In genomic region chr20:36483919-36484808, GRCh38 we compare ENCODE assay signal across 9 cellular contexts. TPM values are rescaled to one million over a fixed set of nuclear protein-coding genes. Genes with fewer than 3 reads are reported as not detected.
DNase-seq lines count a peak whose midpoint lies in the region; ATAC-seq and TF ChIP-seq lines count a peak whose summit lies in the region.
"Had no signal": no experiment of that assay in that cellular context is flagged by ENCODE, and none has a peak within 500 bp of the region (broad histone marks: within the 10 kb centered on the region; RNA-seq: fewer than 3 reads in every experiment).

No MANE protein-coding gene starts in this region.

- no peaks in the 10 kb centered on the region for H3K27me3 ChIP-seq in foreskin keratinocyte

- ATAC-seq in foreskin keratinocyte = peak; percentile 28
- no peak for ATAC-seq in GM18517 (IDR thresholded peaks at IDR 0.05; ENCODE audit: unreplicated experiment)
- ATAC-seq: activated naive CD8-positive, alpha-beta T cell treated with anti-CD3 and anti-CD28 coated beads, Interleukin-2, amount 50 U/mL, for 24 hours had no signal

- H3K27ac ChIP-seq in foreskin keratinocyte = no peak overlapping the region
- peak overlapping the region in 12 of 21 experiments; percentile 5 to 84 (median 50) for H3K27ac ChIP-seq in skin epidermis

- TF ChIP-seq CTCF in foreskin keratinocyte (conservative IDR thresholded peaks at IDR 0.05) = no peak

- H3K4me1 ChIP-seq in foreskin keratinocyte = no peaks in the 10 kb centered on the region

- H3K4me3 ChIP-seq in skin epidermis = no peak overlapping the region

- DNase-seq in DMS 273 (lab: John Stamatoyannopoulos, UW; ENCODE audit: unreplicated experiment) = peak; percentile 30
- no peak for DNase-seq in DMS 273 treated with DMSO at 0.1 percent for 48 hours (lab: John Stamatoyannopoulos, UW)
- peak; percentile 35 for DNase-seq in SK-MEL-5 (ENCODE audit: low read depth, low spot score)
- DNase-seq in foreskin keratinocyte = no peak
- DNase-seq in glomerular visceral epithelial cell (ENCODE audit: extremely low spot score) = no peak
- no peak for DNase-seq in activated naive CD4-positive, alpha-beta T cell treated with Interleukin-2 at 50 U/mL for 16 hours
- DNase-seq: activated naive CD8-positive, alpha-beta T cell treated with anti-CD3 and anti-CD28 coated beads, Interleukin-2, amount 50 U/mL, for 24 hours had no signal

- in situ Hi-C loops in SK-MEL-5 (cut with HindIII; ENCODE audit: low pct_unique_long_range_greater_than_20kb, low sequenced_read_pairs) = no loop called here

RNA-seq across cellular contexts. Expression of gene MYL9, which starts 57.2 kb away (rescaled TPM):
- not detected in 2 replicates for total RNA-seq in SK-MEL-5 (2014; rRNA removed; shearing (Covaris generic))
- polyA plus RNA-seq in SK-MEL-5 (2015; cell fraction: cytosol; rRNA removed) = not detected in 2 replicates
- polyA plus RNA-seq in SK-MEL-5 (2015; cell fraction: nucleus; rRNA removed) = not detected in 2 replicates
- 5.3 and 7.7 TPM in 2 replicates for total RNA-seq in foreskin keratinocyte
- polyA plus RNA-seq in foreskin keratinocyte = 11.2 and 14.6 TPM in 2 replicates

Comparison
In these comparisons a context has a peak if more than half of its experiments do, and no peak if none do; other contexts are left out.
1. DNase-seq: peak in DMS 273 (single experiment) and SK-MEL-5 (single experiment); none in DMS 273 treated with DMSO at 0.1 percent for 48 hours (single experiment), foreskin keratinocyte (0 of 2), glomerular visceral epithelial cell (single experiment) and activated naive CD4-positive, alpha-beta T cell treated with Interleukin-2 at 50 U/mL for 16 hours (single experiment).